ENCODE assay signal across 12 cellular contexts in the genomic region with DNA sequence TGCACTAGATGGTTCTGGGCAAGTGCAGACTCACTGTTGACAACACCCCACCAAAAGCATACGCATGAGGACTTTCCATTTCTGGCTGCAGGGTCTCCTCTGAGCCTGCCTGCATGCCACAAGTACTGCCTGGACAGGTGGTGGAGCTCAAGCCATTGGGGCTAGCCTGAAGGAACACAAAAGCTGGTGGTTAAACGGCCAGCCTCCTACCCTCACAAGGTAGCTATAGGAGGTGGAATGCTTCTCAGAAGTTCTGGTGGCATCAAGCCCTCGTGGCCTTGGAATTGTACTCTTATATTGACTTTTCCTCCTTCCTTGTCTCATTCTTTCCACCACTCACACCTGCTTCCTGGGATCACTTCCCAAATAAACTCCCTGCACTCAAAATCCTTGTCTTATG. TPM values are rescaled to one million over a fixed set of nuclear protein-coding genes. Genes with fewer than 3 reads are reported as not detected.
"Had no signal": no experiment of that assay in that cellular context is flagged by ENCODE, and none has a peak within 500 bp of the region (broad histone marks: within the 10 kb centered on the region; RNA-seq: fewer than 3 reads in every experiment).

No MANE protein-coding gene starts in this region.

- H3K9me3 Mint-ChIP-seq: activated B cell treated with CpG ODN at 0.5 μM for 24 hours; activated naive CD4-positive, alpha-beta T cell treated with anti-CD3 and anti-CD28 coated beads, Interleukin-2, amount 50 U/mL, for 24 hours; stimulated activated memory B cell treated with anti-CD40 and anti-IgM and Interleukin-4, amounts not matched to agents 10 μg/mL and 1 μg/mL and 100 μg/mL, for 72 hours had no signal

- H3K27ac ChIP-seq: brain microvascular endothelial cell, parathyroid adenoma had no signal

- ATAC-seq: gastroesophageal sphincter; left ventricle myocardium superior; stimulated activated memory B cell treated with anti-CD40 and anti-IgM and Interleukin-4, amounts not matched to agents 10 μg/mL and 1 μg/mL and 100 μg/mL, for 72 hours had no signal

- H3K27ac Mint-ChIP-seq: activated B cell treated with CpG ODN at 0.5 μM for 24 hours; activated naive CD4-positive, alpha-beta T cell treated with anti-CD3 and anti-CD28 coated beads, Interleukin-2, amount 50 U/mL, for 24 hours; stimulated activated memory B cell treated with anti-CD40 and anti-IgM and Interleukin-4, amounts not matched to agents 10 μg/mL and 1 μg/mL and 100 μg/mL, for 72 hours had no signal

- DNase-seq: activated B cell treated with CpG ODN at 0.5 μM for 24 hours; activated CD4-positive, alpha-beta T cell treated with anti-CD3 and anti-CD28 coated beads, Interleukin-2, amount 50 U/mL, for 1 hour; brain microvascular endothelial cell; effector memory CD4-positive, alpha-beta T cell; left ventricle myocardium superior; stimulated activated CD4-positive, alpha-beta T cell treated with anti-CD3 and anti-CD28 coated beads, Interleukin-1b, Interleukin-23, amount 100 ng/mL, for 48 hours; T-helper 1 cell; transverse colon had no signal

- H3K4me1 Mint-ChIP-seq: stimulated activated memory B cell treated with anti-CD40 and anti-IgM and Interleukin-4, amounts not matched to agents 10 μg/mL and 1 μg/mL and 100 μg/mL, for 72 hours had no signal

- H3K27me3 Mint-ChIP-seq: activated naive CD4-positive, alpha-beta T cell treated with anti-CD3 and anti-CD28 coated beads, Interleukin-2, amount 50 U/mL, for 24 hours; stimulated activated memory B cell treated with anti-CD40 and anti-IgM and Interleukin-4, amounts not matched to agents 10 μg/mL and 1 μg/mL and 100 μg/mL, for 72 hours had no signal

- H3K4me3 Mint-ChIP-seq: activated B cell treated with CpG ODN at 0.5 μM for 24 hours; activated naive CD4-positive, alpha-beta T cell treated with anti-CD3 and anti-CD28 coated beads, Interleukin-2, amount 50 U/mL, for 24 hours; stimulated activated memory B cell treated with anti-CD40 and anti-IgM and Interleukin-4, amounts not matched to agents 10 μg/mL and 1 μg/mL and 100 μg/mL, for 72 hours had no signal

RNA-seq across cellular contexts. Expression of gene BCAR1, which starts 56.6 kb away (rescaled TPM):
- total RNA-seq: activated B cell treated with CpG ODN at 0.5 μM for 24 hours had no signal
